ENCODE assay signal across 26 cellular contexts in the genomic region with DNA sequence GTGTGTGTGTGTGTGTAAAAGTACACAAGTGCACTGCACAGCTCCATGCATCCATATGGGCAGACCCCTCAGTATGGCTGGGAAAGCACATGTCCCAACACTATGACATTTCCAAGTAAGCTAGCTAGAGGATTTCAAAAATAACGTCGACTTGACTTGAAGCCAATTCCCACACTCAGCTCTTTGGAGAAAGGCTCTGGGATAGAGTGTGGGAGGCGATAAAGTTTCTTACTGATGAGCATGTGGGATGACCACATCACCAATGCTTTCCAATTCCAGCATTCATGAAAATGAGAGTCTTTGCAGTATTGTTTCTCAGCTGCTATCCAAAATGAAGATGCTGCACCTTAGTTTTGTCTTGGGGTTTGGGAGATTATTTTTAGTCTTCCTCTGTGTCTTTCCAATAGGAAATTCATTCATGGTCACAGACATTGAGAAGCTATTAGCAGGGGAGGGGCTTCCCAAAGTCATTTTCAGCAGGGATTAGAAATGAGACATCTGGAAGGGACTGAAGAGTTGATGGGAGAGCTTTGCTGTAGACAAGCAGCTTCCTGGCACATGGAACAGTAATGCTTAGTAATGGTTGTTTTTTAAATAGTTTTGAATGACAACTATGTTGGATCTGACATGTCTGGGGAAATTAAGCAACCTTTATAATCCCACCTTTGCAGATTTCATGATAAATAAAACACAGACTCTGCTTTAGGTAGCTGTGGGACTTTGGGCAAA.
"Had no signal": no experiment of that assay in that cellular context is flagged by ENCODE, and none has a peak within 500 bp of the region (broad histone marks: within the 10 kb centered on the region; RNA-seq: fewer than 3 reads in every experiment).

No MANE protein-coding gene starts in this region.

- H3K27me3 ChIP-seq: adrenal gland, hepatocyte, neutrophil, right lobe of liver, suprapubic skin, transverse colon, uterus had no signal

- H3K9me3 ChIP-seq: adrenal gland, neutrophil, right lobe of liver, suprapubic skin, transverse colon, uterus had no signal

- H3K27ac ChIP-seq: adrenal gland, coronary artery, epithelial cell of prostate, hepatocyte, neutrophil, parathyroid adenoma, right lobe of liver, suprapubic skin, transverse colon, uterus, WERI-Rb-1 had no signal

- H3K4me3 ChIP-seq: adrenal gland, coronary artery, hepatocyte, right lobe of liver, suprapubic skin, transverse colon, uterus had no signal

- ATAC-seq: activated CD8-positive, alpha-beta T cell treated with anti-CD3 and anti-CD28 coated beads, Interleukin-2, amount 10 ng/mL, durations not matched to agents 7 days and 5 days; activated T-helper 17 cell treated with anti-CD3 and anti-CD28 coated beads, Interleukin-2, amount 50 U/mL, for 72 hours; natural killer cell treated with Interleukin-12 subunit alpha and Interleukin-12 subunit beta and Interleukin-15 and Interleukin-18, amount 100 ng/mL, for 72 hours; right lobe of liver; stimulated activated effector memory CD8-positive, alpha-beta T cell treated with anti-CD3 and anti-CD28 coated beads, Interleukin-12 subunit alpha, Interleukin-12 subunit beta, amount 100 ng/mL, for 72 hours; stimulated activated naive CD8-positive, alpha-beta T cell treated with anti-CD3 and anti-CD28 coated beads, Interleukin-15, amount 100 ng/mL, for 72 hours; T-cell had no signal

- DNase-seq: activated CD4-positive, alpha-beta T cell treated with anti-CD3 and anti-CD28 coated beads for 1 hour; activated CD4-positive, alpha-beta T cell treated with anti-CD3 and anti-CD28 coated beads, Interleukin-2, amount 50 U/mL, for 1 hour; activated CD8-positive, alpha-beta T cell treated with anti-CD3 and anti-CD28 coated beads, Interleukin-2, amount 10 ng/mL, durations not matched to agents 7 days and 5 days; activated naive CD4-positive, alpha-beta T cell; activated T-cell treated with anti-CD3 and anti-CD28 coated beads, Interleukin-2, amount 50 U/mL, for 1 hour; adrenal gland; foreskin melanocyte; immature natural killer cell; midbrain; right lobe of liver; small intestine; stimulated activated CD4-positive, alpha-beta T cell treated with anti-CD3 and anti-CD28 coated beads, Interleukin-2, amount 100 ng/mL, for 24 hours; stimulated activated naive CD8-positive, alpha-beta T cell treated with anti-CD3 and anti-CD28 coated beads, Interleukin-15, amount 100 ng/mL, for 72 hours; T-cell; transverse colon; uterus; WERI-Rb-1 had no signal

- H3K4me1 ChIP-seq: adrenal gland, parathyroid adenoma, right lobe of liver, suprapubic skin, transverse colon had no signal

- H3K36me3 ChIP-seq: adrenal gland, neutrophil, right lobe of liver, suprapubic skin, transverse colon, uterus, WERI-Rb-1 had no signal
